ENCODE assay signal across 25 cellular contexts in the genomic region with DNA sequence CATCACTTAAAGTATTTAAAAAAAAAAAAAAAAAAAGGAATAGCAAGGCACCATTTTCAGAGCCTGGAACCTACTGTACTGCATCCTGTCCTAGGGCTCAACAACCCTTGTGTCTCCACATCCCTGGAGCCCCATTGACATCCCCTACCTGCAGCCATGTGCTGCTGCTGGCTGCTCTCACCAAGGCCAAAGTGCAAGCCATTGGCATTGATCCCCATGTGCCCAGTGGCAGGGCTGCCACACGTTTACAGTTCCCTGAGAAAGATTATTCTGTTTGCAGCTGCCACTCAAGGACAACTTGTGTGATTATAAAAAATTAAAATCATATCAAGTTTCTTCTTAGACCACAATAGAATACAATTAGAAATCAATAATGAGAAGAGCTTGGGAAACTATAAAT.
DNase-seq lines count a peak whose midpoint lies in the region; ATAC-seq, FAIRE-seq and TF ChIP-seq lines count a peak whose summit lies in the region.
"Had no signal": no experiment of that assay in that cellular context is flagged by ENCODE, and none has a peak within 500 bp of the region (broad histone marks: within the 10 kb centered on the region; RNA-seq: fewer than 3 reads in every experiment).

No MANE protein-coding gene starts in this region.

- no peak for TF ChIP-seq RAD21 in SK-N-SH (IDR thresholded peaks at IDR 0.05; ENCODE audit: low read length)

- no peaks in the 10 kb centered on the region for H3K9me3 ChIP-seq in Caco-2
- no peaks in the 10 kb centered on the region for H3K9me3 ChIP-seq in pancreas
- H3K9me3 ChIP-seq in kidney (ENCODE audit: control insufficient read depth in 1 of 2, low read length in 2 of 2): no peaks in the 10 kb centered on the region
- H3K9me3 ChIP-seq in SK-N-SH: peaks cover 5% of the 10 kb centered on the region; the same call in 1 of the 2 replicates
- H3K9me3 ChIP-seq: BE2C had no signal

- H3K9me2 ChIP-seq in SK-N-SH: no peaks in the 10 kb centered on the region

- H3F3A ChIP-seq in SK-N-SH (replicated peaks; ENCODE audit: insufficient read depth): peaks cover 3% of the 10 kb centered on the region

- intact Hi-C loops in CD14-positive monocyte (cut with micrococcal nuclease): no loop called here
- intact Hi-C loops in Caco-2 (cut with micrococcal nuclease; ENCODE audit: unreplicated experiment): loop anchor here (10.0 kb wide), 1 partner anchor 521 kb away; the partner anchor contains the start of gene RABGGTB
- intact Hi-C loops in pancreas (cut with DNase I): loop anchor here in 1 of 3 donors (10.0 kb wide), 1 partner anchor 361 kb away; no protein-coding TSS in a partner anchor
- intact Hi-C loops in kidney (cut with DNase I): no loop called here

- H3K4me1 Mint-ChIP-seq in CD14-positive monocyte (no peaks in the 10 kb centered on the region), Caco-2 (ENCODE audit: low read depth, unreplicated experiment) (peaks cover 34% of the 10 kb centered on the region)
- no peaks in the 10 kb centered on the region for H3K4me1 Mint-ChIP-seq in stimulated activated naive CD8-positive, alpha-beta T cell treated with anti-CD3 and anti-CD28 coated beads, Interleukin-15, amount 100 ng/mL, for 72 hours

- no peaks in the 10 kb centered on the region for H3K36me3 ChIP-seq in Caco-2 (ENCODE audit: control insufficient read depth, insufficient read depth, low read length)
- H3K36me3 ChIP-seq in pancreas: no peaks in the 10 kb centered on the region
- H3K36me3 ChIP-seq in kidney (ENCODE audit: control insufficient read depth in 1 of 2, insufficient read depth in 2 of 2, low read length in 2 of 2): no peaks in the 10 kb centered on the region
- no peaks in the 10 kb centered on the region for H3K36me3 ChIP-seq in SK-N-SH (replicated peaks in 1 of 2; ENCODE audit: control insufficient read depth in 1 of 2, insufficient read depth in 2 of 2, low read length in 1 of 2)
- H3K36me3 ChIP-seq: BE2C, BLaER1 had no signal

- H3K27ac ChIP-seq in pancreas (peak overlapping the region in 2 of 4 donors; percentile 26 to 35), kidney (ENCODE audit: low read depth in 2 of 2, low read length in 2 of 2) (no peak overlapping the region), SK-N-SH (ENCODE audit: low read depth in 2 of 2, low read length in 1 of 2) (no peak overlapping the region)
- H3K27ac ChIP-seq: BLaER1 had no signal

- H3K27ac Mint-ChIP-seq in CD14-positive monocyte (no peak overlapping the region), Caco-2 (ENCODE audit: unreplicated experiment) (peak overlapping the region; percentile 83)
- no peak overlapping the region for H3K27ac Mint-ChIP-seq in stimulated activated naive CD8-positive, alpha-beta T cell treated with anti-CD3 and anti-CD28 coated beads, Interleukin-15, amount 100 ng/mL, for 72 hours
- H3K27ac Mint-ChIP-seq: CD4-positive, alpha-beta T cell; CD8-positive, alpha-beta T cell had no signal

- peaks cover 23% of the 10 kb centered on the region for H3K4me1 ChIP-seq in Caco-2
- peaks cover 10 to 15% (median 13%) of the 10 kb centered on the region in 3 donors for H3K4me1 ChIP-seq in pancreas
- H3K4me1 ChIP-seq in kidney (ENCODE audit: control insufficient read depth in 1 of 2, insufficient read depth in 1 of 2, low read depth in 1 of 2, low read length in 2 of 2): no peaks in the 10 kb centered on the region
- H3K4me1 ChIP-seq in SK-N-SH (ENCODE audit: control insufficient read depth in 1 of 2, insufficient read depth in 2 of 2, low read depth in 1 of 2, low read length in 1 of 2): no peaks in the 10 kb centered on the region
- H3K4me1 ChIP-seq: BE2C had no signal

- no peak overlapping the region for H2AFZ ChIP-seq in SK-N-SH (ENCODE audit: low read depth)

- no peak overlapping the region for H3K9ac ChIP-seq in kidney (ENCODE audit: low read length in 2 of 2)
- no peak overlapping the region for H3K9ac ChIP-seq in SK-N-SH
- H3K9ac ChIP-seq: BLaER1 had no signal

- no peak for TF ChIP-seq EP300 in SK-N-SH (IDR thresholded peaks at IDR 0.05; ENCODE audit: borderline replicate concordance in 1 of 2, low read depth in 1 of 2, low read length in 1 of 2)

- no peaks in the 10 kb centered on the region for H3K27me3 ChIP-seq in Caco-2 (replicated peaks; ENCODE audit: control insufficient read depth, insufficient read depth, low read length)
- no peaks in the 10 kb centered on the region for H3K27me3 ChIP-seq in pancreas
- H3K27me3 ChIP-seq in SK-N-SH (ENCODE audit: insufficient read depth): no peaks in the 10 kb centered on the region
- H3K27me3 ChIP-seq: BE2C, BLaER1 had no signal

- no peak overlapping the region for H3K4me2 ChIP-seq in SK-N-SH
- H3K4me2 ChIP-seq: BLaER1 had no signal

- CTCF ChIA-PET in Caco-2 (lab: Charles Lee): no interaction called here
- CTCF ChIA-PET in SK-N-SH (lab: Yijun Ruan, JAX): interaction anchor here (0.6 to 3.9 kb wide), 7 partner anchors 20 to 368 kb away, joined by 3 to 41 read pairs (median 10); no protein-coding TSS in a partner anchor

- H3K4me3 Mint-ChIP-seq in CD14-positive monocyte: no peak overlapping the region
- peak overlapping the region; percentile 11 for H3K4me3 Mint-ChIP-seq in Caco-2 (ENCODE audit: unreplicated experiment)
- H3K4me3 Mint-ChIP-seq in stimulated activated naive CD8-positive, alpha-beta T cell treated with anti-CD3 and anti-CD28 coated beads, Interleukin-15, amount 100 ng/mL, for 72 hours: no peak overlapping the region
- H3K4me3 Mint-ChIP-seq: CD4-positive, alpha-beta T cell; CD8-positive, alpha-beta T cell had no signal

- peak; percentile 59 for ATAC-seq in left lobe of liver
- peak; percentile 95 to 98 (median 96) for ATAC-seq in pancreas
- ATAC-seq in stimulated activated naive CD8-positive, alpha-beta T cell treated with anti-CD3 and anti-CD28 coated beads, Interleukin-15, amount 100 ng/mL, for 72 hours: no peak
- ATAC-seq: CD8-positive, alpha-beta T cell; GM12878 had no signal

- TF ChIP-seq CTCF in CD14-positive monocyte (IDR thresholded peaks at IDR 0.05) (peak; percentile 2), Caco-2 (IDR thresholded peaks at IDR 0.05; ENCODE audit: insufficient read depth in 1 of 2, low read depth in 1 of 2, low read length in 1 of 2, severe bottlenecking in 1 of 2, unreplicated experiment in 1 of 2) (no peak), pancreas (IDR thresholded peaks at IDR 0.05) (no peak), kidney (IDR thresholded peaks at IDR 0.05; ENCODE audit: borderline replicate concordance, extremely low read depth, insufficient read depth) (no peak), SK-N-SH (IDR thresholded peaks at IDR 0.05) (no peak)

- no peak for DNase-seq in CD14-positive monocyte (ENCODE audit: low spot score)
- DNase-seq in Caco-2: no peak
- DNase-seq in left lobe of liver (ENCODE audit: low spot score): no peak
- peak; percentile 64 to 86 (median 82) for DNase-seq in pancreas
- DNase-seq in kidney: no peak
- no peak for DNase-seq in stimulated activated naive CD8-positive, alpha-beta T cell treated with anti-CD3 and anti-CD28 coated beads, Interleukin-15, amount 100 ng/mL, for 72 hours
- DNase-seq in H4 (ENCODE audit: low spot score): no peak
- no peak for DNase-seq in SK-N-SH
- DNase-seq: 8988T; ACHN; BE2C; C1 segment of cervical spinal cord; CD4-positive, alpha-beta T cell; CD8-positive, alpha-beta T cell; DMS 273 treated with DMSO at 0.1 percent for 48 hours; DMS153; DMS53; DMS79; DND-41; EL; GDM1 had no signal

- H3K9me3 Mint-ChIP-seq in CD14-positive monocyte (no peaks in the 10 kb centered on the region), Caco-2 (ENCODE audit: unreplicated experiment) (peaks cover 11% of the 10 kb centered on the region)
- no peaks in the 10 kb centered on the region for H3K9me3 Mint-ChIP-seq in stimulated activated naive CD8-positive, alpha-beta T cell treated with anti-CD3 and anti-CD28 coated beads, Interleukin-15, amount 100 ng/mL, for 72 hours
- H3K9me3 Mint-ChIP-seq: CD4-positive, alpha-beta T cell had no signal

- H3K4me3 ChIP-seq in Caco-2 (ENCODE audit: low read depth, low read length) (no peak overlapping the region), pancreas (no peak overlapping the region), kidney (ENCODE audit: low read length in 2 of 2) (no peak overlapping the region), SK-N-SH (ENCODE audit: low read depth in 2 of 2, low read length in 1 of 2) (no peak overlapping the region)
- H3K4me3 ChIP-seq: BLaER1, GM12878 had no signal

- BruUV-seq in Caco-2 (replicated peaks; lab: Mats Ljungman, UMichigan): no TSS peak

- no peaks in the 10 kb centered on the region for H3K79me2 ChIP-seq in SK-N-SH (ENCODE audit: insufficient read depth)

- H3K36me3 Mint-ChIP-seq in CD14-positive monocyte (no peaks in the 10 kb centered on the region), Caco-2 (ENCODE audit: insufficient read depth, unreplicated experiment) (no peaks in the 10 kb centered on the region)
- H3K36me3 Mint-ChIP-seq: CD8-positive, alpha-beta T cell had no signal

- H3K27me3 Mint-ChIP-seq in CD14-positive monocyte (ENCODE audit: low read depth in 3 of 3) (peaks cover 2 to 3% (median 2%) of the 10 kb centered on the region in 3 donors), Caco-2 (ENCODE audit: insufficient read depth, unreplicated experiment) (no peaks in the 10 kb centered on the region)
- no peaks in the 10 kb centered on the region for H3K27me3 Mint-ChIP-seq in stimulated activated naive CD8-positive, alpha-beta T cell treated with anti-CD3 and anti-CD28 coated beads, Interleukin-15, amount 100 ng/mL, for 72 hours

- POLR2A ChIA-PET in Caco-2 (lab: Charles Lee): no interaction called here
- POLR2A ChIA-PET in SK-N-SH (lab: Yijun Ruan, JAX): no interaction called here

- FAIRE-seq in pancreas (lab: Jason Lieb, UNC) (no peak), kidney (lab: Jason Lieb, UNC) (no peak)
- FAIRE-seq: GM12878, GM12892, GM18507 had no signal

- WGBS in pancreas, 2 donors: 0 to 5% methylated on average over 1 of the region's 1 CpG
- 35% methylated on average over 1 of the region's 1 CpG for WGBS in SK-N-SH (ENCODE audit: low lambda C conversion rate)

- H4K20me1 ChIP-seq in SK-N-SH (ENCODE audit: insufficient read depth): no peaks in the 10 kb centered on the region
- H4K20me1 ChIP-seq: BLaER1 had no signal

TF ChIP-seq in SK-N-SH, 30 proteins besides CTCF, POLR2A, EP300 and RAD21:
- no peak for TF ChIP-seq FOSL2 (IDR thresholded peaks at IDR 0.05; ENCODE audit: borderline replicate concordance, low read depth)
- TF ChIP-seq JUND (IDR thresholded peaks at IDR 0.05): no peak
- TF ChIP-seq CHD2 (IDR thresholded peaks at IDR 0.05; ENCODE audit: low read length, partially characterized antibody): no peak
- TF ChIP-seq MXI1 (IDR thresholded peaks at IDR 0.05; ENCODE audit: low read depth, low read length): no peak

Comparison
In these comparisons a context has a peak if more than half of its experiments do, and no peak if none do; other contexts are left out.
1. DNase-seq: peak in pancreas (6 of 6); none in CD14-positive monocyte (single experiment), Caco-2 (0 of 2), left lobe of liver (single experiment), kidney (single experiment), stimulated activated naive CD8-positive, alpha-beta T cell treated with anti-CD3 and anti-CD28 coated beads, Interleukin-15, amount 100 ng/mL, for 72 hours (0 of 2), H4 (single experiment) and SK-N-SH (single experiment).